7 cellular contexts compared by ENCODE assay signal in the genomic region with DNA sequence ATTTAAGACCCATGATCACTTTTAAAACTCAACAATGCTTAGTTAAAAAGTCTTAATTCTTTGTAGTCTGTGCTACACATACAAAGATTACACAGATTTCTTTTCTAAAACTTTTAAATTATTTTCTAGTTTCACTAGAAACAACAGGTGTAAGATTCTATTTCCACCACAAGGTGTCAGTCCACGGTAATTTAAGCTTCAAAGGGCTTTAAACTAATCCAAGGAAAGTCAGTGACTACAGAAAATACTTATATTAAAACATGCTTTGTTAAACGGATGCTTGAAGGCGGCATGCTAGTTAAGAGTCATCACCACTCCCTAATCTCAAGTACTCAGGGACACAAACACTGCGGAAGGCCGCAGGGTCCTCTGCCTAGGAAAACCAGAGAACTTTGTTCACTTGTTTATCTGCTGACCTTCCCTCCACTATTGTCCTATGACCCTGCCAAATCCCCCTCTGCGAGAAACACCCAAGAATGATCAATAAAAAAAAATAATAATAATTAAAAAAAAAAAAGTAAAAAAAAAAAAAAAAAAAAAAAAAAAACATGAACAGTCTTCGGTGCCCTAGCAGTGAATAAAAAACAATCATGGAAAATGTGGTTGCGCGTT. TPM values are rescaled to one million over a fixed set of nuclear protein-coding genes. Genes with fewer than 3 reads are reported as not detected.
DNase-seq lines count a peak whose midpoint lies in the region; ATAC-seq and TF ChIP-seq lines count a peak whose summit lies in the region.
"Not testable (repeated sequence)": the region's sequence is repeated elsewhere in the genome, so short reads cannot be mapped to it uniquely, and the experiment has no call there.

No MANE protein-coding gene starts in this region.

- not testable (repeated sequence) for H3F3A ChIP-seq in neural progenitor cell (ENCODE audit: low read depth)

- POLR2A ChIA-PET in MCF 10A (lab: Yijun Ruan, JAX) = not testable (repeated sequence)

- not testable (repeated sequence) for H3K36me3 ChIP-seq in DND-41 (ENCODE audit: insufficient read depth, low read length); cardiac muscle cell; neural progenitor cell

- not testable (repeated sequence) for H3K79me2 ChIP-seq in DND-41 (ENCODE audit: insufficient read depth, low read length); neural progenitor cell (ENCODE audit: low read depth)

- TF ChIP-seq CTCF in DND-41 (IDR thresholded peaks at IDR 0.05; ENCODE audit: borderline replicate concordance, extremely low read depth, low read length, poor library complexity, severe bottlenecking) (peak; percentile 58), HFF-Myc (IDR thresholded peaks at IDR 0.05; ENCODE audit: low read depth, low read length, missing control alignments) (peak; percentile 19), MCF 10A (IDR thresholded peaks at IDR 0.05; ENCODE audit: unreplicated experiment) (peak; percentile 51), cardiac muscle cell (IDR thresholded peaks at IDR 0.05; ENCODE audit: low read depth, low read length) (peak; percentile 38), neural progenitor cell (IDR thresholded peaks at IDR 0.05) (peak; percentile 73)

- CTCF ChIA-PET in MCF 10A (lab: Yijun Ruan, JAX) = interaction anchor here (0.6 to 3.4 kb wide), 13 partner anchors 32 to 273 kb away, joined by 3 to 58 read pairs (median 6); partner anchors contain the start of gene STEAP2

- not testable (repeated sequence) for H3K9me3 ChIP-seq in DND-41 (ENCODE audit: insufficient read depth, low read length, severe bottlenecking); cardiac muscle cell (ENCODE audit: low read depth); neural progenitor cell (ENCODE audit: low read depth)

- H3K9me3 Mint-ChIP-seq in MCF 10A (ENCODE audit: unreplicated experiment); neural progenitor cell: not testable (repeated sequence)

- intact Hi-C loops in MCF 10A (cut with micrococcal nuclease) = not testable (repeated sequence)

- peak; percentile 53; the same call in 2 of the 3 replicates for ATAC-seq in DND-41 (ENCODE audit: insufficient read depth, low read depth)

- H3K27ac ChIP-seq in DND-41 (ENCODE audit: low read length); cardiac muscle cell; neural progenitor cell: not testable (repeated sequence)

- peaks cover 11% of the 10 kb centered on the region for H3K27me3 Mint-ChIP-seq in MCF 10A (ENCODE audit: insufficient read depth, unreplicated experiment)
- not testable (repeated sequence) for H3K27me3 Mint-ChIP-seq in neural progenitor cell (ENCODE audit: insufficient read depth, low read depth)

- H3K4me3 Mint-ChIP-seq in MCF 10A (ENCODE audit: unreplicated experiment); neural progenitor cell: not testable (repeated sequence)

- H4K20me1 ChIP-seq in DND-41 (ENCODE audit: insufficient read depth, low read length); neural progenitor cell (ENCODE audit: low read depth): not testable (repeated sequence)

- not testable (repeated sequence) for H3K4me1 ChIP-seq in DND-41 (ENCODE audit: insufficient read depth, low read length); cardiac muscle cell (ENCODE audit: low read depth); neural progenitor cell

- not testable (repeated sequence) for H3K27ac Mint-ChIP-seq in MCF 10A (ENCODE audit: low read depth, unreplicated experiment); neural progenitor cell

- H3K36me3 Mint-ChIP-seq in MCF 10A (ENCODE audit: insufficient read depth, unreplicated experiment); neural progenitor cell: not testable (repeated sequence)

- H3K4me2 ChIP-seq in DND-41 (ENCODE audit: insufficient read depth, low read length); neural progenitor cell: not testable (repeated sequence)

- H3K9ac ChIP-seq in DND-41 (ENCODE audit: low read depth, low read length); neural progenitor cell: not testable (repeated sequence)

- H3K27me3 ChIP-seq in DND-41 (ENCODE audit: insufficient read depth, low read length, poor library complexity) = not testable (repeated sequence)
- H3K27me3 ChIP-seq in cardiac muscle cell (peaks cover 11% of the 10 kb centered on the region), neural progenitor cell (peaks cover 23% of the 10 kb centered on the region)

- not testable (repeated sequence) for BruUV-seq in MCF 10A (replicated peaks; lab: Mats Ljungman, UMichigan)

- H2AFZ ChIP-seq in DND-41 (ENCODE audit: low read depth, low read length); neural progenitor cell (replicated peaks): not testable (repeated sequence)

- H3K4me3 ChIP-seq in DND-41 (ENCODE audit: low read depth in 1 of 2, low read length in 2 of 2); HFF-Myc (replicated peaks; ENCODE audit: low read depth, low read length); cardiac muscle cell; neural progenitor cell: not testable (repeated sequence)

- not testable (repeated sequence) for H3K4me1 Mint-ChIP-seq in MCF 10A (ENCODE audit: insufficient read depth, unreplicated experiment); neural progenitor cell

- DNase-seq in DND-41 (peak; percentile 7), HFF-Myc (ENCODE audit: extremely low read depth, low read depth) (peak; percentile 40), NCI-H2029 treated with DMSO at 0.1 percent for 48 hours (lab: John Stamatoyannopoulos, UW) (peak; percentile 37), RKO (ENCODE audit: low spot score) (peak; percentile 94), MCF 10A (ENCODE audit: unreplicated experiment) (peak; percentile 65), cardiac muscle cell (ENCODE audit: low read depth in 1 of 2, low spot score in 1 of 2) (peak; percentile 44 to 88), neural progenitor cell (ENCODE audit: low spot score) (peak; percentile 49)

RNA-seq across cellular contexts. Expression of gene STEAP1, which starts 1.5 kb away (rescaled TPM):
- total RNA-seq in MCF 10A (2022) (3.1 and 3.2 TPM in 2 replicates), cardiac muscle cell (not detected in 2 replicates), neural progenitor cell (ENCODE audit: low replicate concordance) (1.5 and 2.3 TPM in 2 replicates)
- not detected in 2 replicates for polyA plus RNA-seq in cardiac muscle cell

RNA-seq across cellular contexts. Expression of gene STEAP2, which starts 58.8 kb away (rescaled TPM):
- total RNA-seq in MCF 10A (2022) = 0.68 and 1.3 TPM in 2 replicates
- 2.9 and 3.4 TPM in 2 replicates for total RNA-seq in cardiac muscle cell
- polyA plus RNA-seq in cardiac muscle cell = 2.0 and 2.1 TPM in 2 replicates
- total RNA-seq in neural progenitor cell (ENCODE audit: low replicate concordance) = 3.0 and 3.6 TPM in 2 replicates

Comparison
In these comparisons a context has a peak if more than half of its experiments do, and no peak if none do; other contexts are left out.
1. DNase-seq: peak in every context shown above with its lines; median percentile 94 in RKO; 66 in cardiac muscle cell; 65 in MCF 10A; 49 in neural progenitor cell; 40 in HFF-Myc; 37 in NCI-H2029 treated with DMSO at 0.1 percent for 48 hours; 7 in DND-41.
2. CTCF ChIP-seq: peak in every context shown above with its lines; median percentile 73 in neural progenitor cell; 58 in DND-41; 51 in MCF 10A; 38 in cardiac muscle cell; 19 in HFF-Myc.